13 cellular contexts compared by ENCODE assay signal in genomic region chr17:81082177-81083073, GRCh38. TPM values are rescaled to one million over a fixed set of nuclear protein-coding genes. Genes with fewer than 3 reads are reported as not detected.
DNase-seq lines count a peak whose midpoint lies in the region; ATAC-seq, FAIRE-seq and TF ChIP-seq lines count a peak whose summit lies in the region.
"Had no signal": no experiment of that assay in that cellular context is flagged by ENCODE, and none has a peak within 500 bp of the region (broad histone marks: within the 10 kb centered on the region; RNA-seq: fewer than 3 reads in every experiment).

No MANE protein-coding gene starts in this region.

- H3K4me3 ChIP-seq in LNCaP clone FGC (ENCODE audit: low read depth, low read length) (peak overlapping the region; percentile 51), endothelial cell of umbilical vein (replicated peaks in 1 of 3; ENCODE audit: insufficient read depth in 1 of 3, low read depth in 1 of 3, low read length in 3 of 3) (no peak overlapping the region), sigmoid colon (no peak overlapping the region)

- dilution Hi-C loops in endothelial cell of umbilical vein (cut with MboI; ENCODE audit: extremely low pct_ligation_motif_present, low sequenced_read_pairs) = no loop called here

- H3K27me3 ChIP-seq in endothelial cell of umbilical vein (ENCODE audit: control insufficient read depth in 2 of 2, insufficient read depth in 2 of 2, low read length in 2 of 2) (no peaks in the 10 kb centered on the region), sigmoid colon (no peaks in the 10 kb centered on the region)

- no peaks in the 10 kb centered on the region for H3K9me1 ChIP-seq in endothelial cell of umbilical vein (replicated peaks; ENCODE audit: control insufficient read depth, extremely low read depth, insufficient read depth, low read length)

- no peak for TF ChIP-seq POLR2A in endothelial cell of umbilical vein (IDR thresholded peaks at IDR 0.05; ENCODE audit: low read depth, low read length)
- no peak for TF ChIP-seq POLR2A in sigmoid colon (IDR thresholded peaks at IDR 0.05)

- no peaks in the 10 kb centered on the region for H3K79me2 ChIP-seq in endothelial cell of umbilical vein (ENCODE audit: control insufficient read depth, insufficient read depth, low read length)

- no peak overlapping the region for H3K4me2 ChIP-seq in endothelial cell of umbilical vein (ENCODE audit: insufficient read depth, low read length)

- no peak overlapping the region for H3K9ac ChIP-seq in endothelial cell of umbilical vein (replicated peaks; ENCODE audit: extremely low read depth, insufficient read depth, low read length)

- BruUV-seq in endothelial cell of umbilical vein (replicated peaks; lab: Mats Ljungman, UMichigan) = no TSS peak

- DNase-seq in LNCaP clone FGC (ENCODE audit: low read depth) (no peak), endothelial cell of umbilical vein (ENCODE audit: low read depth, low spot score) (peak; percentile 5), left lobe of liver (ENCODE audit: low spot score) (peak; percentile 89), sigmoid colon (no peak), NCI-H1436 treated with DMSO at 0.1 percent for 48 hours (lab: John Stamatoyannopoulos, UW) (no peak), GM19239 (ENCODE audit: insufficient read length, low spot score) (no peak)
- DNase-seq in NK-92 treated with Interleukin-12 subunit alpha and Interleukin-12 subunit beta, amount 100 ng/mL, for 24 hours (lab: John Stamatoyannopoulos, UW) = no peak
- DNase-seq: activated CD4-positive, alpha-beta T cell treated with anti-CD3 and anti-CD28 coated beads for 48 hours; erythroblast; NCI-H1105; NCI-H226; PC-3 had no signal

- no peak overlapping the region for H3K27ac ChIP-seq in endothelial cell of umbilical vein (ENCODE audit: insufficient read depth, low read depth, low read length)
- H3K27ac ChIP-seq in sigmoid colon = peak overlapping the region; percentile 46 to 82 (median 70)

- CTCF ChIA-PET in endothelial cell of umbilical vein (lab: Charles Lee) = interaction anchor here (1.0 to 1.2 kb wide), 2 partner anchors 15 to 19 kb away, joined by 3 to 4 read pairs; no protein-coding TSS in a partner anchor

- H3K9me3 ChIP-seq in endothelial cell of umbilical vein (replicated peaks; ENCODE audit: control insufficient read depth, insufficient read depth, low read length) = no peaks in the 10 kb centered on the region
- no peaks in the 10 kb centered on the region for H3K9me3 ChIP-seq in sigmoid colon

- ATAC-seq in left lobe of liver (peak; percentile 63), HG03521 (IDR thresholded peaks at IDR 0.05; ENCODE audit: unreplicated experiment) (no peak)
- ATAC-seq: PC-3 had no signal

- WGBS in sigmoid colon, 2 donors = 93 to 94% methylated on average over 33 of the region's 33 CpGs

- intact Hi-C loops in endothelial cell of umbilical vein (cut with micrococcal nuclease) = no loop called here
- intact Hi-C loops in sigmoid colon (cut with DNase I) = no loop called here

- TF ChIP-seq CTCF in LNCaP clone FGC (IDR thresholded peaks at IDR 0.05; ENCODE audit: control insufficient read depth, extremely low read depth, insufficient read depth) = no peak
- TF ChIP-seq CTCF in endothelial cell of umbilical vein (IDR thresholded peaks at IDR 0.05; ENCODE audit: extremely low read depth in 1 of 2, insufficient read depth in 1 of 2, low read depth in 1 of 2, low read length in 2 of 2) = no peak
- no peak for TF ChIP-seq CTCF in sigmoid colon (IDR thresholded peaks at IDR 0.05)

- H4K20me1 ChIP-seq in endothelial cell of umbilical vein (replicated peaks; ENCODE audit: control insufficient read depth, extremely low read depth, insufficient read depth, low read length) = no peaks in the 10 kb centered on the region

- no peaks in the 10 kb centered on the region for H3K4me1 ChIP-seq in endothelial cell of umbilical vein (ENCODE audit: control insufficient read depth, extremely low read depth, insufficient read depth, low read length)
- H3K4me1 ChIP-seq in sigmoid colon = peaks cover 0 to 61% (median 37%) of the 10 kb centered on the region in 4 donors

- no peak overlapping the region for H2AFZ ChIP-seq in endothelial cell of umbilical vein (ENCODE audit: low read depth, low read length)

- no peak for TF ChIP-seq EP300 in sigmoid colon (IDR thresholded peaks at IDR 0.05)

- POLR2A ChIA-PET in endothelial cell of umbilical vein (lab: Charles Lee) = no interaction called here

- FAIRE-seq in endothelial cell of umbilical vein (lab: Jason Lieb, UNC) (no peak), GM19239 (lab: Jason Lieb, UNC) (no peak)

- no peaks in the 10 kb centered on the region for H3K36me3 ChIP-seq in endothelial cell of umbilical vein (ENCODE audit: control insufficient read depth in 2 of 2, extremely low read depth in 1 of 2, insufficient read depth in 2 of 2, low read length in 2 of 2)
- H3K36me3 ChIP-seq in sigmoid colon = peaks cover 12 to 29% (median 25%) of the 10 kb centered on the region in 4 donors

TF ChIP-seq in endothelial cell of umbilical vein, 7 proteins besides CTCF, POLR2A, EP300 and RAD21:
- TF ChIP-seq MYC (IDR thresholded peaks at IDR 0.05; ENCODE audit: low read depth, low read length) = no peak
- no peak for TF ChIP-seq FOS (IDR thresholded peaks at IDR 0.05; ENCODE audit: borderline replicate concordance, insufficient read depth, low read length)
- TF ChIP-seq MAX (IDR thresholded peaks at IDR 0.05; ENCODE audit: insufficient read depth, insufficient read length) = no peak
- TF ChIP-seq JUN (IDR thresholded peaks at IDR 0.05; ENCODE audit: borderline replicate concordance, insufficient read depth, insufficient read length, low read depth) = no peak
- TF ChIP-seq EZH2 (IDR thresholded peaks at IDR 0.05; ENCODE audit: borderline replicate concordance, low read depth, low read length, severe bottlenecking) = no peak
- no peak for TF ChIP-seq POLR2AphosphoS5 (IDR thresholded peaks at IDR 0.05; ENCODE audit: insufficient read depth, low read depth, low read length)
- no peak for TF ChIP-seq GATA2 (IDR thresholded peaks at IDR 0.05; ENCODE audit: insufficient read depth, insufficient read length, low read depth, low read length)

RNA-seq across cellular contexts. Expression of gene BAIAP2, which starts 47.5 kb away (rescaled TPM):
- total RNA-seq in endothelial cell of umbilical vein = 18.6 and 21.4 TPM in 2 replicates
- 12.3 and 14.7 TPM in 2 replicates for polyA plus RNA-seq in endothelial cell of umbilical vein
- polyA plus RNA-seq in endothelial cell of umbilical vein (2011; cell fraction: cytosol; rRNA removed) = 7.7 and 7.9 TPM in 2 replicates
- 18.9 and 23.2 TPM in 2 replicates for polyA plus RNA-seq in endothelial cell of umbilical vein (2011; cell fraction: nucleus; rRNA removed)
- polyA plus RNA-seq in endothelial cell of umbilical vein (2012) = 10.9 and 15.7 TPM in 2 replicates
- 7.4 and 11.4 TPM in 2 replicates for polyA minus RNA-seq in endothelial cell of umbilical vein
- 27.1 TPM for polyA minus RNA-seq in endothelial cell of umbilical vein (2011; cell fraction: cytosol; rRNA and poly(A)+ RNA removed)
- polyA minus RNA-seq in endothelial cell of umbilical vein (2011; cell fraction: nucleus; rRNA and poly(A)+ RNA removed) = 7.9 and 15.4 TPM in 2 replicates
- 101 TPM for total RNA-seq in left lobe of liver
- 10 to 100 TPM; 32.6 to 52.3 (median 50.9) TPM for total RNA-seq in sigmoid colon
- 10 to 100 TPM in 2 of 3 donors, 1 to 10 TPM in 1; 6.5 to 17.2 (median 14.4) TPM for polyA plus RNA-seq in sigmoid colon

Comparison
In these comparisons a context has a peak if more than half of its experiments do, and no peak if none do; other contexts are left out.
1. DNase-seq: peak in endothelial cell of umbilical vein (single experiment) and left lobe of liver (single experiment); none in LNCaP clone FGC (single experiment), sigmoid colon (single experiment), NK-92 treated with Interleukin-12 subunit alpha and Interleukin-12 subunit beta, amount 100 ng/mL, for 24 hours (single experiment), NCI-H1436 treated with DMSO at 0.1 percent for 48 hours (single experiment) and GM19239 (single experiment).